In genomic region chr4:100694467-100694866, GRCh38 we compare ENCODE assay signal across 33 cellular contexts.
"Had no signal": no experiment of that assay in that cellular context is flagged by ENCODE, and none has a peak within 500 bp of the region (broad histone marks: within the 10 kb centered on the region; RNA-seq: fewer than 3 reads in every experiment).

No MANE protein-coding gene starts in this region.

- H3K36me3 ChIP-seq: brain microvascular endothelial cell, cardiac muscle cell, Peyer's patch, WERI-Rb-1 had no signal

- H3K36me3 Mint-ChIP-seq: activated CD8-positive, alpha-beta memory T cell treated with anti-CD3 and anti-CD28 coated beads, Interleukin-2, amount 10 ng/mL, durations not matched to agents 7 days and 5 days; activated naive CD4-positive, alpha-beta T cell treated with anti-CD3 and anti-CD28 coated beads, Interleukin-2, amount 10 ng/mL, durations not matched to agents 7 days and 5 days; activated naive CD8-positive, alpha-beta T cell had no signal

- H3K4me3 Mint-ChIP-seq: activated CD4-positive, alpha-beta memory T cell treated with anti-CD3 and anti-CD28 coated beads, Interleukin-2, amount 10 ng/mL, durations not matched to agents 7 days and 5 days; activated CD8-positive, alpha-beta memory T cell treated with anti-CD3 and anti-CD28 coated beads, Interleukin-2, amount 10 ng/mL, durations not matched to agents 7 days and 5 days; activated naive CD4-positive, alpha-beta T cell treated with anti-CD3 and anti-CD28 coated beads, Interleukin-2, amount 10 ng/mL, durations not matched to agents 7 days and 5 days; activated naive CD8-positive, alpha-beta T cell; activated naive CD8-positive, alpha-beta T cell treated with anti-CD3 and anti-CD28 coated beads, Interleukin-2, amount 50 U/mL, for 24 hours; central memory CD8-positive, alpha-beta T cell had no signal

- ATAC-seq: activated CD8-positive, alpha-beta memory T cell treated with anti-CD3 and anti-CD28 coated beads, Interleukin-2, amount 10 ng/mL, durations not matched to agents 7 days and 5 days; activated naive CD8-positive, alpha-beta T cell treated with anti-CD3 and anti-CD28 coated beads, Interleukin-2, amount 50 U/mL, for 24 hours; PC-3 had no signal

- H3K27me3 Mint-ChIP-seq: activated CD4-positive, alpha-beta memory T cell treated with anti-CD3 and anti-CD28 coated beads, Interleukin-2, amount 10 ng/mL, durations not matched to agents 7 days and 5 days; activated naive CD4-positive, alpha-beta T cell treated with anti-CD3 and anti-CD28 coated beads, Interleukin-2, amount 10 ng/mL, durations not matched to agents 7 days and 5 days; activated naive CD8-positive, alpha-beta T cell had no signal

- H3K9me3 ChIP-seq: Peyer's patch had no signal

- H3K9me3 Mint-ChIP-seq: activated CD4-positive, alpha-beta memory T cell treated with anti-CD3 and anti-CD28 coated beads, Interleukin-2, amount 10 ng/mL, durations not matched to agents 7 days and 5 days; activated naive CD4-positive, alpha-beta T cell treated with anti-CD3 and anti-CD28 coated beads, Interleukin-2, amount 10 ng/mL, durations not matched to agents 7 days and 5 days; activated naive CD8-positive, alpha-beta T cell treated with anti-CD3 and anti-CD28 coated beads, Interleukin-2, amount 50 U/mL, for 24 hours; central memory CD8-positive, alpha-beta T cell had no signal

- H3K4me1 ChIP-seq: Peyer's patch had no signal

- H3K27ac ChIP-seq: brain microvascular endothelial cell, cardiac muscle cell, Peyer's patch, WERI-Rb-1 had no signal

- H3K27ac Mint-ChIP-seq: activated CD4-positive, alpha-beta memory T cell treated with anti-CD3 and anti-CD28 coated beads, Interleukin-2, amount 10 ng/mL, durations not matched to agents 7 days and 5 days; activated CD8-positive, alpha-beta memory T cell treated with anti-CD3 and anti-CD28 coated beads, Interleukin-2, amount 10 ng/mL, durations not matched to agents 7 days and 5 days; activated naive CD4-positive, alpha-beta T cell treated with anti-CD3 and anti-CD28 coated beads, Interleukin-2, amount 10 ng/mL, durations not matched to agents 7 days and 5 days; activated naive CD8-positive, alpha-beta T cell; activated naive CD8-positive, alpha-beta T cell treated with anti-CD3 and anti-CD28 coated beads, Interleukin-2, amount 50 U/mL, for 24 hours had no signal

- H3K27me3 ChIP-seq: brain microvascular endothelial cell, cardiac muscle cell, Peyer's patch had no signal

- DNase-seq: activated CD4-positive, alpha-beta memory T cell treated with anti-CD3 and anti-CD28 coated beads, Interleukin-2, amount 10 ng/mL, durations not matched to agents 7 days and 5 days; activated CD4-positive, alpha-beta T cell treated with anti-CD3 and anti-CD28 coated beads for 1 hour; activated CD4-positive, alpha-beta T cell treated with anti-CD3 and anti-CD28 coated beads for 48 hours; activated CD4-positive, CD25-positive, alpha-beta regulatory T cell; activated CD8-positive, alpha-beta memory T cell treated with anti-CD3 and anti-CD28 coated beads for 24 hours; activated CD8-positive, alpha-beta memory T cell treated with anti-CD3 and anti-CD28 coated beads, Interleukin-2, amount 10 ng/mL, durations not matched to agents 7 days and 5 days; activated CD8-positive, alpha-beta memory T cell treated with anti-CD3 and anti-CD28 coated beads, Interleukin-2, amount 50 U/mL, for 48 hours; activated effector memory CD4-positive, alpha-beta T cell treated with Interleukin-2 at 50 U/mL for 16 hours; activated naive CD4-positive, alpha-beta T cell treated with anti-CD3 and anti-CD28 coated beads, Interleukin-2, amount 10 ng/mL, durations not matched to agents 7 days and 5 days; activated naive CD8-positive, alpha-beta T cell treated with anti-CD3 and anti-CD28 coated beads, Interleukin-2, amount 50 U/mL, for 24 hours; activated T-cell treated with anti-CD3 and anti-CD28 coated beads, Interleukin-2, amount 50 U/mL, for 48 hours; anterior cingulate cortex; brain microvascular endothelial cell; Kasumi-1; KG1; MM.1S; MV-4-11; NCI-H1092; NCI-H1436 treated with DMSO at 0.1 percent for 48 hours; NCI-H1694 treated with DMSO at 0.1 percent for 48 hours; NCI-H2029; NCI-H510A; NCI-H526; NCI-H748 treated with DMSO at 0.1 percent for 48 hours; PC-3; Peyer's patch; RPMI8226; SHP77 treated with DMSO at 0.1 percent for 48 hours; T1000; WERI-Rb-1 had no signal

- H3K4me1 Mint-ChIP-seq: activated CD4-positive, alpha-beta memory T cell treated with anti-CD3 and anti-CD28 coated beads, Interleukin-2, amount 10 ng/mL, durations not matched to agents 7 days and 5 days; activated CD8-positive, alpha-beta memory T cell treated with anti-CD3 and anti-CD28 coated beads, Interleukin-2, amount 10 ng/mL, durations not matched to agents 7 days and 5 days; activated naive CD4-positive, alpha-beta T cell treated with anti-CD3 and anti-CD28 coated beads, Interleukin-2, amount 10 ng/mL, durations not matched to agents 7 days and 5 days; activated naive CD8-positive, alpha-beta T cell treated with anti-CD3 and anti-CD28 coated beads, Interleukin-2, amount 50 U/mL, for 24 hours; central memory CD8-positive, alpha-beta T cell had no signal

- H3K4me3 ChIP-seq: cardiac muscle cell, Peyer's patch had no signal
